10 cellular contexts compared by ENCODE assay signal in genomic region chr3:17579289-17580031, GRCh38.
DNase-seq lines count a peak whose midpoint lies in the region; ATAC-seq and TF ChIP-seq lines count a peak whose summit lies in the region.
"Had no signal": no experiment of that assay in that cellular context is flagged by ENCODE, and none has a peak within 500 bp of the region (broad histone marks: within the 10 kb centered on the region; RNA-seq: fewer than 3 reads in every experiment).

No MANE protein-coding gene starts in this region.

- no peak for TF ChIP-seq POLR2A in body of pancreas (IDR thresholded peaks at IDR 0.05)

- CTCF ChIA-PET in HEK293T (lab: Yijun Ruan, JAX) = no interaction called here

- H3K4me3 ChIP-seq in fibroblast of pulmonary artery (replicated peaks; ENCODE audit: low read depth, low read length) (no peak overlapping the region), body of pancreas (no peak overlapping the region)
- H3K4me3 ChIP-seq: thyroid gland had no signal

- H3K36me3 ChIP-seq in body of pancreas (replicated peaks in 1 of 2; ENCODE audit: insufficient read depth in 1 of 2, low read depth in 2 of 2) = peaks cover 0 to 2% of the 10 kb centered on the region in 2 donors
- H3K36me3 ChIP-seq: thyroid gland had no signal

- DNase-seq in M059J (ENCODE audit: low read depth) = peak; percentile 15
- DNase-seq in fibroblast of pulmonary artery (ENCODE audit: low read depth) = peak; percentile 45
- no peak for DNase-seq in NCI-H524 (lab: John Stamatoyannopoulos, UW)
- DNase-seq in body of pancreas = no peak
- DNase-seq in HEK293T (ENCODE audit: extremely low spot score) = no peak
- no peak for DNase-seq in activated naive CD4-positive, alpha-beta T cell (lab: John Stamatoyannopoulos, UW)
- DNase-seq: endodermal cell, thyroid gland had no signal

- peak; percentile 99 for ATAC-seq in GM18907 (IDR thresholded peaks at IDR 0.05; ENCODE audit: unreplicated experiment)
- ATAC-seq in HG02678 (IDR thresholded peaks at IDR 0.05; ENCODE audit: unreplicated experiment) = peak; percentile 98
- no peak for ATAC-seq in body of pancreas

- intact Hi-C loops in body of pancreas (cut with DNase I) = no loop called here

- peaks cover 4% of the 10 kb centered on the region for H3K4me1 ChIP-seq in body of pancreas
- H3K4me1 ChIP-seq: thyroid gland had no signal

- POLR2A ChIA-PET in HEK293T (lab: Yijun Ruan, JAX) = no interaction called here

- no peaks in the 10 kb centered on the region for H3K27me3 ChIP-seq in body of pancreas
- H3K27me3 ChIP-seq: thyroid gland had no signal

- no peak for TF ChIP-seq CTCF in fibroblast of pulmonary artery (IDR thresholded peaks at IDR 0.05; ENCODE audit: low read length, missing control alignments)
- no peak for TF ChIP-seq CTCF in body of pancreas (IDR thresholded peaks at IDR 0.05)

- H3K9me3 ChIP-seq in body of pancreas = no peaks in the 10 kb centered on the region
- H3K9me3 ChIP-seq: thyroid gland had no signal

- H3K27ac ChIP-seq in body of pancreas = no peak overlapping the region
- H3K27ac ChIP-seq: thyroid gland had no signal

- 62 to 67% methylated on average over 3 of the region's 3 CpGs for WGBS in body of pancreas, 2 donors

TF ChIP-seq in HEK293T, 16 proteins besides CTCF, POLR2A, EP300 and RAD21:
- TF ChIP-seq BHLHE40 (IDR thresholded peaks at IDR 0.05; ENCODE audit: borderline replicate concordance) (no peak), FOXK2 (IDR thresholded peaks at IDR 0.05) (no peak), HDGF (IDR thresholded peaks at IDR 0.05; ENCODE audit: borderline replicate concordance) (no peak), PKNOX1 (IDR thresholded peaks at IDR 0.05) (no peak), NFRKB (IDR thresholded peaks at IDR 0.05) (no peak), SUZ12 (IDR thresholded peaks at IDR 0.05) (no peak), ZNF384 (IDR thresholded peaks at IDR 0.05) (no peak), ELF4 (IDR thresholded peaks at IDR 0.05) (no peak), SP1 (IDR thresholded peaks at IDR 0.05) (no peak), ARNT (IDR thresholded peaks at IDR 0.05) (no peak), FOXA1 (IDR thresholded peaks at IDR 0.05) (no peak), L3MBTL2 (conservative IDR thresholded peaks at IDR 0.05) (no peak), TARDBP (IDR thresholded peaks at IDR 0.05) (no peak), LEF1 (IDR thresholded peaks at IDR 0.05; ENCODE audit: borderline replicate concordance) (no peak), FOXM1 (IDR thresholded peaks at IDR 0.05; ENCODE audit: borderline replicate concordance) (no peak), CTBP1 (IDR thresholded peaks at IDR 0.05; ENCODE audit: borderline replicate concordance) (no peak)

Comparison
In these comparisons a context has a peak if more than half of its experiments do, and no peak if none do; other contexts are left out.
1. DNase-seq: peak in M059J (single experiment) and fibroblast of pulmonary artery (single experiment); none in NCI-H524 (0 of 2), body of pancreas (0 of 4), HEK293T (single experiment) and activated naive CD4-positive, alpha-beta T cell (0 of 4).